In genomic region chr16:78060787-78061186, GRCh38 we compare ENCODE assay signal across 25 cellular contexts. TPM values are rescaled to one million over a fixed set of nuclear protein-coding genes. Genes with fewer than 3 reads are reported as not detected.
"Had no signal": no experiment of that assay in that cellular context is flagged by ENCODE, and none has a peak within 500 bp of the region (broad histone marks: within the 10 kb centered on the region; RNA-seq: fewer than 3 reads in every experiment).

No MANE protein-coding gene starts in this region.

- H3K27ac Mint-ChIP-seq: IgD-negative memory B cell had no signal

- H3K27ac ChIP-seq: HL-60, KMS-11, SJSA1, SK-N-MC had no signal

- FAIRE-seq: HTR-8/SVneo, K562, RCC 7860 had no signal

- H3K36me3 Mint-ChIP-seq: IgD-negative memory B cell had no signal

- H3K4me3 ChIP-seq: K562, SJSA1, SK-N-MC had no signal

- H3K4me1 Mint-ChIP-seq: IgD-negative memory B cell had no signal

- H3K9me3 Mint-ChIP-seq: IgD-negative memory B cell had no signal

- ATAC-seq: K562 had no signal

- H3K9me3 ChIP-seq: SJSA1 had no signal

- H3K4me3 Mint-ChIP-seq: IgD-negative memory B cell had no signal

- H3K36me3 ChIP-seq: SJSA1 had no signal

- H3K9ac ChIP-seq: KMS-11 had no signal

- H3K4me1 ChIP-seq: SJSA1 had no signal

- DNase-seq: Kasumi-1, MM.1S, NCI-H1092 treated with DMSO at 0.1 percent for 48 hours, NCI-H1436, NCI-H1694 treated with DMSO at 0.1 percent for 48 hours, NCI-H1930, NCI-H2081, NCI-H2107, NCI-H2227 treated with DMSO at 0.1 percent for 48 hours, NCI-H524, NCI-H526 treated with DMSO at 0.1 percent for 48 hours, NCI-H82, Right ventricle myocardium superior, RPMI8226, SIG-M5 had no signal

RNA-seq across cellular contexts. Expression of gene CLEC3A, which starts 38.4 kb away (rescaled TPM):
- total RNA-seq: K562, M059J, NCI-H460, Right ventricle myocardium superior, SJSA1 had no signal
- polyA plus RNA-seq: IgD-negative memory B cell, K562 had no signal
